ENCODE assay signal across 25 cellular contexts in the genomic region with DNA sequence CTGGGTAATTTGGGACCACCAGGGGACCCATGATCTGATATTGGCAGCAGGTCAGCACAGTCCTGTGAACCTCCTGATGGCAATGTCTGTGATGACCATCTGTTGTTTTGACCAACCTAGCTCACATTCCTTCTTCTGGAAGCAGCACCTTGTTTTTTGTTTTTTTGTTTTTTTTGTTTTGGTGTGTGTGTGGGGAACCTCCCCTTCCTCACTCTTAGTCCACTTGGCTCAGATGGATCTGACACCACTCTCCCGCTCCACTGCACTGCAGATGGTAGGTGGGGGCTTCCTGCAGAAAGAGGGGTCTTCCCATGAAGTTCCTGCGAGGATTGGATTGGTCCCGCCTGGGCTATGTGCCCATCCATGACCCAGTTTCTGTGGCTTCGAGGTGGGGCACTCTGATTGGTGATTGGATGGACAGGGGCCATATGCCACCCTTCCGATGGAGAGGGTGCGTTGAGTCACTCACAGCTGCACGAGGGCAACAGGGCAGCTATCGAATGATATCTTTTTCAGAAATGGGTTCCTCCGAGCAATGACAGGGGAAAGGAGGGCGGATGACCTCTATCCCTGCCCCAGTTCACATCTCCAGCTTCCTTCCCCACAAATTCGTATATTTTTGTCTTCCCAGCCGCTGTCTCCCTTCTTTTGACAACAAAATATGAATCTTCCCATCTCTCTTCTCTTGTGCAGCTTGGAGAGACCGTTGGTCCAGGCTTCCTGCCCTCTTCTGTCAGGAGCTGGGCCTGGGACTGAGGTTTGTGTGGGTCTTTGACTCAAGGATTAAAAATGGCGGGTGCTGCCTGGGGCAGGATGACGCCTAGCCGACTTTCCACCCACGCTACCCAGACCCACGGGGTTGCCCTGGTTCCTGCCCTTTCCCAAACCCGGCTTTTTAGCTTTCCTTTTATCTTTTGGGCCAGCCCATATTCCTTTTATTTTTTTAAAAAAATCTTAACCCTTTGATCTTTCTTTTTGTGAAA.
"Had no signal": no experiment of that assay in that cellular context is flagged by ENCODE, and none has a peak within 500 bp of the region (broad histone marks: within the 10 kb centered on the region; RNA-seq: fewer than 3 reads in every experiment).

No MANE protein-coding gene starts in this region.

- H3K27ac Mint-ChIP-seq: activated naive CD8-positive, alpha-beta T cell treated with anti-CD3 and anti-CD28 coated beads, Interleukin-2, amount 10 ng/mL, durations not matched to agents 7 days and 5 days; activated T-cell treated with anti-CD3 and anti-CD28 coated beads, Interleukin-2, amount 50 U/mL, for 24 hours; activated T-helper 17 cell treated with anti-CD3 and anti-CD28 coated beads, Interleukin-2, amount 50 U/mL, for 72 hours; dendritic cell treated with granulocyte-macrophage colony-stimulating factor and Interleukin-4, amounts not matched to agents 40 ng/mL and 50 ng/mL, for 4 days; immature natural killer cell; mesothelial cell of epicardium; stimulated activated effector memory CD8-positive, alpha-beta T cell treated with anti-CD3 and anti-CD28 coated beads, Interleukin-12 subunit alpha, Interleukin-12 subunit beta, amount 100 ng/mL, for 72 hours; stimulated activated naive CD8-positive, alpha-beta T cell treated with anti-CD3 and anti-CD28 coated beads, Interleukin-15, amount 100 ng/mL, for 72 hours had no signal

- H3K4me1 Mint-ChIP-seq: activated T-helper 17 cell treated with anti-CD3 and anti-CD28 coated beads, Interleukin-2, amount 50 U/mL, for 72 hours; immature natural killer cell; stimulated activated naive CD8-positive, alpha-beta T cell treated with anti-CD3 and anti-CD28 coated beads, Interleukin-15, amount 100 ng/mL, for 72 hours had no signal

- H3K79me2 ChIP-seq: hepatocyte had no signal

- H3K4me3 Mint-ChIP-seq: activated naive CD8-positive, alpha-beta T cell treated with anti-CD3 and anti-CD28 coated beads, Interleukin-2, amount 10 ng/mL, durations not matched to agents 7 days and 5 days; activated T-cell treated with anti-CD3 and anti-CD28 coated beads, Interleukin-2, amount 50 U/mL, for 24 hours; activated T-helper 17 cell treated with anti-CD3 and anti-CD28 coated beads, Interleukin-2, amount 50 U/mL, for 72 hours; dendritic cell treated with granulocyte-macrophage colony-stimulating factor and Interleukin-4, amounts not matched to agents 40 ng/mL and 50 ng/mL, for 4 days; immature natural killer cell; mesothelial cell of epicardium; naive thymus-derived CD8-positive, alpha-beta T cell; stimulated activated effector memory CD8-positive, alpha-beta T cell treated with anti-CD3 and anti-CD28 coated beads, Interleukin-12 subunit alpha, Interleukin-12 subunit beta, amount 100 ng/mL, for 72 hours; stimulated activated naive CD8-positive, alpha-beta T cell treated with anti-CD3 and anti-CD28 coated beads, Interleukin-15, amount 100 ng/mL, for 72 hours had no signal

- H3K27me3 ChIP-seq: ovary had no signal

- DNase-seq: activated CD4-positive, alpha-beta T cell treated with anti-CD3 and anti-CD28 coated beads for 1 hour; activated CD8-positive, alpha-beta memory T cell treated with anti-CD3 and anti-CD28 coated beads for 24 hours; activated CD8-positive, alpha-beta memory T cell treated with anti-CD3 and anti-CD28 coated beads, Interleukin-2, amount 50 U/mL, for 4 hours; activated naive CD4-positive, alpha-beta T cell; activated naive CD8-positive, alpha-beta T cell treated with anti-CD3 and anti-CD28 coated beads, Interleukin-2, amount 10 ng/mL, durations not matched to agents 7 days and 5 days; activated T-cell treated with anti-CD3 and anti-CD28 coated beads, Interleukin-2, amount 50 U/mL, for 24 hours; amygdala; effector CD4-positive, alpha-beta T cell; erythroblast; foreskin keratinocyte; immature natural killer cell; left lung; naive thymus-derived CD8-positive, alpha-beta T cell; right cardiac atrium; stimulated activated CD4-positive, alpha-beta T cell treated with anti-CD3 and anti-CD28 coated beads, Interleukin-1b, Interleukin-23, amount 100 ng/mL, for 48 hours; stimulated activated naive CD8-positive, alpha-beta T cell treated with anti-CD3 and anti-CD28 coated beads, Interleukin-15, amount 100 ng/mL, for 72 hours; T-helper 9 cell; transverse colon had no signal

- H3K27ac ChIP-seq: foreskin keratinocyte, left lung had no signal

- H3K9me3 ChIP-seq: left lung, ovary, transverse colon had no signal

- ATAC-seq: activated T-helper 17 cell treated with anti-CD3 and anti-CD28 coated beads, Interleukin-2, amount 50 U/mL, for 72 hours; foreskin keratinocyte; naive thymus-derived CD8-positive, alpha-beta T cell; stimulated activated effector memory CD8-positive, alpha-beta T cell treated with anti-CD3 and anti-CD28 coated beads, Interleukin-12 subunit alpha, Interleukin-12 subunit beta, amount 100 ng/mL, for 72 hours; stimulated activated naive CD8-positive, alpha-beta T cell treated with anti-CD3 and anti-CD28 coated beads, Interleukin-15, amount 100 ng/mL, for 72 hours had no signal

- H3K9me3 Mint-ChIP-seq: activated naive CD8-positive, alpha-beta T cell treated with anti-CD3 and anti-CD28 coated beads, Interleukin-2, amount 10 ng/mL, durations not matched to agents 7 days and 5 days; activated T-cell treated with anti-CD3 and anti-CD28 coated beads, Interleukin-2, amount 50 U/mL, for 24 hours; activated T-helper 17 cell treated with anti-CD3 and anti-CD28 coated beads, Interleukin-2, amount 50 U/mL, for 72 hours; dendritic cell treated with granulocyte-macrophage colony-stimulating factor and Interleukin-4, amounts not matched to agents 40 ng/mL and 50 ng/mL, for 4 days; immature natural killer cell; naive thymus-derived CD8-positive, alpha-beta T cell; stimulated activated effector memory CD8-positive, alpha-beta T cell treated with anti-CD3 and anti-CD28 coated beads, Interleukin-12 subunit alpha, Interleukin-12 subunit beta, amount 100 ng/mL, for 72 hours; stimulated activated naive CD8-positive, alpha-beta T cell treated with anti-CD3 and anti-CD28 coated beads, Interleukin-15, amount 100 ng/mL, for 72 hours had no signal

- H3K4me3 ChIP-seq: hepatocyte, left lung, ovary, transverse colon had no signal

- H2AFZ ChIP-seq: hepatocyte had no signal

- H3K36me3 Mint-ChIP-seq: activated naive CD8-positive, alpha-beta T cell treated with anti-CD3 and anti-CD28 coated beads, Interleukin-2, amount 10 ng/mL, durations not matched to agents 7 days and 5 days; immature natural killer cell; mesothelial cell of epicardium; naive thymus-derived CD8-positive, alpha-beta T cell; stimulated activated effector memory CD8-positive, alpha-beta T cell treated with anti-CD3 and anti-CD28 coated beads, Interleukin-12 subunit alpha, Interleukin-12 subunit beta, amount 100 ng/mL, for 72 hours had no signal

- FAIRE-seq: endometrium had no signal

- H3K36me3 ChIP-seq: left lung, ovary, transverse colon had no signal

- H3K4me1 ChIP-seq: foreskin keratinocyte, left lung had no signal
